Comparison of ENCODE assay signal across 9 cellular contexts in the genomic region with DNA sequence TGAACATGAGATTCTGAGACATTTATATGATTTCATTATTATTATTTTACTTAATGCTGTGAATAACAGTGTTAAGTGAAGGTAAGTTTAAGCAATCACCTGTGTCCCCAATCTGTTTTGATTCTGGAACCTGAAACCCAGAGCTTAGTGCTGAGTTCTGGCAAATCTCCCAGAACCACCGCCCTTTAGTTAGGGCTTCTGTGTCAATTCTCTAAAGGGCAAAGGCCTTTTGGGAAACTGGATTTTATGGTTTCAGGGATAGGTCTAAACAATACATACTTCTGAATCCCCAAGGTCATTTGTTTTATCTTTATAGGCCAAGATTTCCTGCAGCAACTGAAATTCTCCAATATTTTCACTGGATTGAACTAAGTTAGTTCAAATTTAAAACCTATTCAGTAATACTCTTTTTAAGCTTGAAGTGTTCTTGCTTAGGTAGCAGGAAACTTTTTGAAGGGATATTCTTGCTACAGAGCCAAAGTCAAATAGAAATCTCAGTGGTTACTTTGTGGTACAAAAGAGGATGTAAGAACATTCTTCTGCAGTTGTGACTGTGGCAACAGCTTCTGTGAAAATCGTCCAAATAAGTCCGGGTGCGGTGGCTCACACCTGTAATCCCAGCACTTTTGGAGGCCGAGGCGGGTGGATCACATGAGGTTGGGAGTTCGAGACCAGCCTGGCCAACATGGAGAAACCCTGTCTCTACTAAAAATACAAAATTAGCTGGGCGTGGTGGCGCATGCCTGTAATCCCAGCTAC. TPM values are rescaled to one million over a fixed set of nuclear protein-coding genes. Genes with fewer than 3 reads are reported as not detected.
DNase-seq lines count a peak whose midpoint lies in the region; ATAC-seq and TF ChIP-seq lines count a peak whose summit lies in the region.
"Had no signal": no experiment of that assay in that cellular context is flagged by ENCODE, and none has a peak within 500 bp of the region (broad histone marks: within the 10 kb centered on the region; RNA-seq: fewer than 3 reads in every experiment).

No MANE protein-coding gene starts in this region.

- TF ChIP-seq CTCF in lower leg skin (IDR thresholded peaks at IDR 0.05) (no peak), esophagus squamous epithelium (IDR thresholded peaks at IDR 0.05) (no peak)

- 70 to 76% methylated on average over 9 of the region's 9 CpGs for WGBS in lower leg skin, 2 donors
- whole genome bisulfite sequencing in esophagus squamous epithelium, 2 donors, result 70 to 71% methylated on average over 8 to 9 of the region's 9 CpGs

- H3K36me3 ChIP-seq in esophagus squamous epithelium, result no peaks in the 10 kb centered on the region

- peak overlapping the region in 1 of 4 donors; percentile 5 for H3K27ac ChIP-seq in esophagus squamous epithelium

- DNase-seq in CD1c-positive myeloid dendritic cell (ENCODE audit: extremely low spot score) (peak; percentile 32), MV-4-11 (lab: John Stamatoyannopoulos, UW) (peak; percentile 66), lower leg skin (ENCODE audit: low spot score in 2 of 2) (no peak), NCI-H1417 (lab: John Stamatoyannopoulos, UW) (no peak), pons (ENCODE audit: low spot score) (no peak), esophagus squamous epithelium (lab: John Stamatoyannopoulos, UW) (no peak)
- DNase-seq: CD4-positive, CD25-positive, alpha-beta regulatory T cell had no signal

- TF ChIP-seq POLR2A in lower leg skin (IDR thresholded peaks at IDR 0.05) (no peak), esophagus squamous epithelium (IDR thresholded peaks at IDR 0.05) (no peak)

- no peak overlapping the region for H3K4me3 ChIP-seq in lower leg skin (ENCODE audit: low read depth, poor library complexity, severe bottlenecking)
- H3K4me3 ChIP-seq in esophagus squamous epithelium, result no peak overlapping the region

- intact Hi-C loops in lower leg skin (cut with DNase I; ENCODE audit: low total_unique reads), result no loop called here
- intact Hi-C loops in esophagus squamous epithelium (cut with DNase I), result no loop called here

- no peaks in the 10 kb centered on the region for H3K9me3 ChIP-seq in esophagus squamous epithelium

- peak; percentile 97 for ATAC-seq in GM19023 (IDR thresholded peaks at IDR 0.05; ENCODE audit: unreplicated experiment)
- peak; percentile 99 for ATAC-seq in HG02840 (IDR thresholded peaks at IDR 0.05; ENCODE audit: low FRiP score, unreplicated experiment)

- H3K4me1 ChIP-seq in esophagus squamous epithelium, result peaks cover 0 to 18% (median 0%) of the 10 kb centered on the region in 3 donors

- H3K27me3 ChIP-seq in esophagus squamous epithelium, result no peaks in the 10 kb centered on the region

RNA-seq across cellular contexts. Expression of a gene that starts 10.0 kb away (rescaled TPM):
- 10 to 100 TPM in 2 of 4 donors, 1 to 10 TPM in 2; 7.5 to 10.5 (median 9.2) TPM for total RNA-seq in lower leg skin
- 10 to 100 TPM in 3 of 4 donors, 1 to 10 TPM in 1; 8.5 to 22.5 (median 21.6) TPM for total RNA-seq in esophagus squamous epithelium

Comparison
In these comparisons a context has a peak if more than half of its experiments do, and no peak if none do; other contexts are left out.
1. DNase-seq: peak in CD1c-positive myeloid dendritic cell (single experiment) and MV-4-11 (single experiment); none in lower leg skin (0 of 2), NCI-H1417 (0 of 3), pons (single experiment) and esophagus squamous epithelium (single experiment).